18 cellular contexts compared by ENCODE assay signal in genomic region chr21:42377211-42377950, GRCh38. TPM values are rescaled to one million over a fixed set of nuclear protein-coding genes. Genes with fewer than 3 reads are reported as not detected.
A peak's percentile ranks its signal among the peaks of the same experiment; 100 is the strongest.
DNase-seq lines count a peak whose midpoint lies in the region; ATAC-seq, FAIRE-seq and TF ChIP-seq lines count a peak whose summit lies in the region.
"Had no signal": no experiment of that assay in that cellular context is flagged by ENCODE, and none has a peak within 500 bp of the region (broad histone marks: within the 10 kb centered on the region; RNA-seq: fewer than 3 reads in every experiment).

No MANE protein-coding gene starts in this region.

- no peaks in the 10 kb centered on the region for H3K9me2 ChIP-seq in PC-3 (replicated peaks; ENCODE audit: low read length)
- H3K9me2 ChIP-seq: SK-N-SH had no signal

- H4K20me1 ChIP-seq in PC-3 (ENCODE audit: low read length): no peaks in the 10 kb centered on the region

- H3K4me1 ChIP-seq in PC-3 (ENCODE audit: insufficient read depth, low read length) (peaks cover 14% of the 10 kb centered on the region), kidney (ENCODE audit: control insufficient read depth in 1 of 2, insufficient read depth in 1 of 2, low read depth in 1 of 2, low read length in 2 of 2) (no peaks in the 10 kb centered on the region), spleen (no peaks in the 10 kb centered on the region), mesenchymal stem cell (ENCODE audit: control insufficient read depth, insufficient read depth, low read depth, low read length) (no peaks in the 10 kb centered on the region)
- H3K4me1 ChIP-seq: BE2C had no signal

- no peak overlapping the region for H3K27ac ChIP-seq in PC-3 (ENCODE audit: low read length)
- H3K27ac ChIP-seq in kidney (ENCODE audit: low read depth in 2 of 2, low read length in 2 of 2): no peak overlapping the region
- no peak overlapping the region for H3K27ac ChIP-seq in spleen
- no peak overlapping the region for H3K27ac ChIP-seq in mesenchymal stem cell (ENCODE audit: low read length, poor library complexity, severe bottlenecking)
- H3K27ac ChIP-seq: PC-9 had no signal

- intact Hi-C loops in PC-3 (cut with micrococcal nuclease): no loop called here
- intact Hi-C loops in kidney (cut with DNase I): loop anchor here (10.0 kb wide), 1 partner anchor 133 kb away; no protein-coding TSS in a partner anchor
- intact Hi-C loops in spleen (cut with DNase I; ENCODE audit: low total_unique reads): no loop called here

- H3K4me3 ChIP-seq in PC-3 (ENCODE audit: low read length) (no peak overlapping the region), kidney (ENCODE audit: low read length in 2 of 2) (no peak overlapping the region), spleen (no peak overlapping the region), mesenchymal stem cell (ENCODE audit: insufficient read depth in 1 of 2, low read depth in 1 of 2, low read length in 2 of 2) (no peak overlapping the region)
- H3K4me3 ChIP-seq: PC-9 had no signal

- H3K4me2 ChIP-seq in PC-3 (ENCODE audit: low read length) (no peak overlapping the region), mesenchymal stem cell (ENCODE audit: low read length, poor library complexity, severe bottlenecking) (no peak overlapping the region)
- H3K4me2 ChIP-seq: PC-9, SK-N-SH had no signal

- POLR2A ChIA-PET in PC-3 (lab: Charles Lee; ENCODE audit: unreplicated experiment): interaction anchor here (0.6 kb wide), 1 partner anchor 10 kb away, joined by 5 read pairs; no protein-coding TSS in a partner anchor

- H2BK120ac ChIP-seq in mesenchymal stem cell (ENCODE audit: low read depth, low read length): no peak overlapping the region

- no peak for TF ChIP-seq POLR2A in spleen (IDR thresholded peaks at IDR 0.05)

- CTCF ChIA-PET in PC-3 (lab: Charles Lee): no interaction called here

- H3K23ac ChIP-seq in mesenchymal stem cell (ENCODE audit: low read length in 2 of 2): no peak overlapping the region

- no peak overlapping the region for H4K8ac ChIP-seq in mesenchymal stem cell (ENCODE audit: low read length)

- H2AFZ ChIP-seq in PC-3 (ENCODE audit: low read length): no peak overlapping the region
- no peak overlapping the region for H2AFZ ChIP-seq in mesenchymal stem cell (ENCODE audit: low read depth, low read length)
- H2AFZ ChIP-seq: PC-9 had no signal

- no peak overlapping the region for H2BK15ac ChIP-seq in mesenchymal stem cell (ENCODE audit: low read depth, poor library complexity, severe bottlenecking)

- no peaks in the 10 kb centered on the region for H3K36me3 ChIP-seq in PC-3 (ENCODE audit: low read depth, low read length)
- H3K36me3 ChIP-seq in kidney (ENCODE audit: control insufficient read depth in 1 of 2, insufficient read depth in 2 of 2, low read length in 2 of 2): no peaks in the 10 kb centered on the region
- H3K36me3 ChIP-seq in spleen: no peaks in the 10 kb centered on the region
- no peaks in the 10 kb centered on the region for H3K36me3 ChIP-seq in mesenchymal stem cell (ENCODE audit: control insufficient read depth in 1 of 2, insufficient read depth in 2 of 2, low read depth in 1 of 2, low read length in 2 of 2)
- H3K36me3 ChIP-seq: BE2C had no signal

- H3K9me3 ChIP-seq in PC-3 (ENCODE audit: low read length): no peaks in the 10 kb centered on the region
- H3K9me3 ChIP-seq in kidney (ENCODE audit: control insufficient read depth in 1 of 2, low read length in 2 of 2): peaks cover 0 to 6% of the 10 kb centered on the region in 2 donors
- H3K9me3 ChIP-seq in spleen: peaks cover 3 to 14% (median 12%) of the 10 kb centered on the region in 8 donors
- H3K9me3 ChIP-seq in mesenchymal stem cell (ENCODE audit: control insufficient read depth, low read length): peaks cover 6% of the 10 kb centered on the region
- H3K9me3 ChIP-seq: BE2C, SK-N-SH had no signal

- no peak overlapping the region for H3K14ac ChIP-seq in mesenchymal stem cell (ENCODE audit: low read length in 2 of 2)

- no TSS peak for BruUV-seq in PC-3 (replicated peaks; lab: Mats Ljungman, UMichigan)

- no peak for DNase-seq in PC-3
- DNase-seq in SK-MEL-5 (ENCODE audit: low read depth, low spot score): peak; percentile 20
- peak; percentile 32 for DNase-seq in kidney
- DNase-seq in spleen: peak; percentile 47
- DNase-seq in NCI-H2029 treated with DMSO at 0.1 percent for 48 hours (lab: John Stamatoyannopoulos, UW): no peak
- no peak for DNase-seq in mesenchymal stem cell
- DNase-seq in NCI-H187 treated with DMSO at 0.1 percent for 48 hours (lab: John Stamatoyannopoulos, UW): no peak
- DNase-seq: BE2C; Calu3; CD4-positive, alpha-beta T cell; MV-4-11; NCI-H1417; NCI-H2029; NCI-H774; PC-9; SK-N-SH had no signal

- H3F3A ChIP-seq in PC-3 (ENCODE audit: low read length, unreplicated experiment): no peaks in the 10 kb centered on the region

- peak overlapping the region; percentile 59 for H3K9ac ChIP-seq in PC-3 (ENCODE audit: low read length)
- H3K9ac ChIP-seq in kidney (ENCODE audit: low read length in 2 of 2): no peak overlapping the region
- H3K9ac ChIP-seq in mesenchymal stem cell (ENCODE audit: low read length): no peak overlapping the region
- H3K9ac ChIP-seq: SK-N-SH had no signal

- no peak overlapping the region for H2BK5ac ChIP-seq in mesenchymal stem cell (ENCODE audit: low read depth, low read length, poor library complexity, severe bottlenecking)

- no peaks in the 10 kb centered on the region for H3K27me3 ChIP-seq in PC-3 (ENCODE audit: low read length)
- H3K27me3 ChIP-seq in spleen (replicated peaks in 1 of 7): peaks cover 0 to 28% (median 0%) of the 10 kb centered on the region in 7 donors
- H3K27me3 ChIP-seq in mesenchymal stem cell (ENCODE audit: control insufficient read depth in 1 of 2, insufficient read depth in 1 of 2, low read length in 2 of 2): peaks cover 21 to 61% of the 10 kb centered on the region in 2 experiments

- WGBS in spleen, 5 donors: 77 to 89% (median 80%) methylated on average over 23 to 24 of the region's 24 CpGs
- 83% methylated on average over 24 of the region's 24 CpGs for WGBS in mesenchymal stem cell

- no peak for ATAC-seq in PC-3
- ATAC-seq: Right ventricle myocardium inferior had no signal

- no peaks in the 10 kb centered on the region for H3K79me2 ChIP-seq in PC-3 (ENCODE audit: low read length)

- no peak overlapping the region for H2AK5ac ChIP-seq in mesenchymal stem cell (ENCODE audit: low read length, severe bottlenecking)

- no peak for TF ChIP-seq CTCF in PC-3 (conservative IDR thresholded peaks at IDR 0.05; ENCODE audit: low read depth, low read length)
- no peak for TF ChIP-seq CTCF in kidney (IDR thresholded peaks at IDR 0.05; ENCODE audit: borderline replicate concordance, extremely low read depth, insufficient read depth)
- no peak for TF ChIP-seq CTCF in spleen (IDR thresholded peaks at IDR 0.05 in 8 of 11, conservative IDR thresholded peaks at IDR 0.05 in 3 of 11)

- H4K91ac ChIP-seq in mesenchymal stem cell (ENCODE audit: low read length): no peak overlapping the region

- no peaks in the 10 kb centered on the region for H3K79me1 ChIP-seq in mesenchymal stem cell (replicated peaks; ENCODE audit: low read length, poor library complexity, severe bottlenecking)

- FAIRE-seq in kidney (lab: Jason Lieb, UNC): no peak

- H3K4ac ChIP-seq in mesenchymal stem cell (ENCODE audit: low read depth in 1 of 2, low read length in 2 of 2): no peak overlapping the region

- H2BK12ac ChIP-seq in mesenchymal stem cell (ENCODE audit: low read length in 2 of 2): no peak overlapping the region

- in situ Hi-C loops in SK-MEL-5 (cut with HindIII; ENCODE audit: low pct_unique_long_range_greater_than_20kb, low sequenced_read_pairs): no loop called here

- no peak overlapping the region for H3K18ac ChIP-seq in mesenchymal stem cell (ENCODE audit: low read depth in 1 of 2, low read length in 2 of 2)

RNA-seq across cellular contexts. Expression of gene TFF1, which starts 11.0 kb away (rescaled TPM):
- total RNA-seq in PC-3 (2014; rRNA removed) (99.2 and 111 TPM in 2 replicates), kidney (not detected), spleen (not detected)
- total RNA-seq in SK-MEL-5 (2014; rRNA removed; shearing (Covaris generic)): not detected in 2 replicates
- not detected in 2 replicates for polyA plus RNA-seq in SK-MEL-5 (2015; cell fraction: cytosol; rRNA removed)
- not detected in 2 replicates for polyA plus RNA-seq in SK-MEL-5 (2015; cell fraction: nucleus; rRNA removed)
- polyA plus RNA-seq in kidney (ENCODE audit: insufficient read depth, low read depth, low replicate concordance) (not detected), spleen (not detected)
- polyA plus RNA-seq in mesenchymal stem cell (2013, experiment 1 of 2): not detected
- polyA plus RNA-seq in mesenchymal stem cell (2013, experiment 2 of 2): not detected
- total RNA-seq: Calu3; CD4-positive, alpha-beta T cell; NCI-H460; Right ventricle myocardium inferior had no signal
- polyA plus RNA-seq: SK-N-SH had no signal

RNA-seq across cellular contexts. Expression of gene TMPRSS3, which starts 18.5 kb away (rescaled TPM):
- not detected in 2 replicates for total RNA-seq in PC-3 (2014; rRNA removed)
- total RNA-seq in SK-MEL-5 (2014; rRNA removed; shearing (Covaris generic)): 0.34 TPM in 1 of 2 replicates, not detected in the other
- polyA plus RNA-seq in SK-MEL-5 (2015; cell fraction: cytosol; rRNA removed): 0.10 and 0.19 TPM in 2 replicates
- not detected in 2 replicates for polyA plus RNA-seq in SK-MEL-5 (2015; cell fraction: nucleus; rRNA removed)
- total RNA-seq in kidney: 15.4 TPM
- 3.0 TPM for polyA plus RNA-seq in kidney (ENCODE audit: insufficient read depth, low read depth, low replicate concordance)
- 1 to 10 TPM in 2 of 7 donors, under 1 TPM in 4, not detected in 1; 0.51 to 6.0 (median 0.78) TPM for total RNA-seq in spleen
- under 1 TPM; 0.22 to 0.32 (median 0.24) TPM for polyA plus RNA-seq in spleen
- not detected for polyA plus RNA-seq in mesenchymal stem cell (2013, experiment 1 of 2)
- not detected for polyA plus RNA-seq in mesenchymal stem cell (2013, experiment 2 of 2)
- total RNA-seq: Right ventricle myocardium inferior had no signal
- polyA plus RNA-seq: SK-N-SH had no signal

RNA-seq across cellular contexts. Expression of gene UBASH3A, which starts 26.3 kb away (rescaled TPM):
- total RNA-seq in PC-3 (2014; rRNA removed) (1.0 TPM in 1 of 2 replicates, not detected in the other), kidney (2.7 TPM), spleen (10 to 100 TPM in 5 of 7 donors, 1 to 10 TPM in 2; 7.2 to 16.3 (median 11.4) TPM)
- total RNA-seq in SK-MEL-5 (2014; rRNA removed; shearing (Covaris generic)): not detected in 2 replicates
- polyA plus RNA-seq in SK-MEL-5 (2015; cell fraction: cytosol; rRNA removed): not detected in 2 replicates
- polyA plus RNA-seq in SK-MEL-5 (2015; cell fraction: nucleus; rRNA removed): not detected in 2 replicates
- polyA plus RNA-seq in kidney (ENCODE audit: insufficient read depth, low read depth, low replicate concordance) (not detected), spleen (1 to 10 TPM; 2.6 to 4.2 (median 3.3) TPM)
- polyA plus RNA-seq in mesenchymal stem cell (2013, experiment 1 of 2): not detected
- polyA plus RNA-seq in mesenchymal stem cell (2013, experiment 2 of 2): not detected
- total RNA-seq: Calu3, NCI-H460, PC-9, Right ventricle myocardium inferior had no signal
- polyA plus RNA-seq: SK-N-SH had no signal

RNA-seq across cellular contexts. Expression of gene TFF2, which starts 26.6 kb away (rescaled TPM):
- 21.1 and 22.9 TPM in 2 replicates for total RNA-seq in PC-3 (2014; rRNA removed)
- total RNA-seq in SK-MEL-5 (2014; rRNA removed; shearing (Covaris generic)): not detected in 2 replicates
- 0.51 TPM in 1 of 2 replicates, not detected in the other for polyA plus RNA-seq in SK-MEL-5 (2015; cell fraction: cytosol; rRNA removed)
- not detected in 2 replicates for polyA plus RNA-seq in SK-MEL-5 (2015; cell fraction: nucleus; rRNA removed)
- total RNA-seq in kidney: not detected
- polyA plus RNA-seq in kidney (ENCODE audit: insufficient read depth, low read depth, low replicate concordance): not detected
- not detected for total RNA-seq in spleen
- polyA plus RNA-seq in spleen: under 1 TPM in 1 of 3 donors, not detected in 2; 0.14 TPM
- not detected for polyA plus RNA-seq in mesenchymal stem cell (2013, experiment 1 of 2)
- polyA plus RNA-seq in mesenchymal stem cell (2013, experiment 2 of 2): not detected
- total RNA-seq: Calu3; CD4-positive, alpha-beta T cell; NCI-H460; Right ventricle myocardium inferior had no signal
- polyA plus RNA-seq: SK-N-SH had no signal

Comparison
In these comparisons a context has a peak if more than half of its experiments do, and no peak if none do; other contexts are left out.
1. DNase-seq: peak in SK-MEL-5 (single experiment), kidney (single experiment) and spleen (single experiment); none in PC-3 (single experiment), NCI-H2029 treated with DMSO at 0.1 percent for 48 hours (single experiment), mesenchymal stem cell (single experiment) and NCI-H187 treated with DMSO at 0.1 percent for 48 hours (single experiment).
2. RNA of gene TFF1, which starts 11.0 kb away (total RNA-seq): 99.2 to 111 TPM in PC-3; not detected in SK-MEL-5, not detected in kidney (single experiment) and not detected in spleen; every median in the first group is over 10 times any median in the second.